ENCODE assay signal across 8 cellular contexts in the genomic region with DNA sequence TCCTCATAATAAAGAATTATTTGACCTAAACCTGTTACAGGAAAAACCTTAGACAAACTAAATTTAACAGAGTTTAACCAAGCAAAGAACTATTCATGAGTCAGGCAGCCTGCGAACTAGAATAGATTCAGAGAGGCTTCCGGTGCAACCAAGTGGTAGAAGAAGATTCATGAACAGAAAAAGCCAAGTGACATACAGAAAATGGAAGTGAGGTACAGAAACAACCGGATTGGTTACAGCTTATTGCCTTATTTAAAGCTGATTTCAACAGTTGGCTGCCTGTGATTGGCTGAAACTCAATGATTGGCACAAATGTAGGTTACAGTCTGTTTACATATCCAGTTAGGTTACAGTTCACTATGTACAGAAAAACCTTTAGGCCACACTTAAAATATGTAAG. TPM values are rescaled to one million over a fixed set of nuclear protein-coding genes. Genes with fewer than 3 reads are reported as not detected.
DNase-seq lines count a peak whose midpoint lies in the region; ATAC-seq and TF ChIP-seq lines count a peak whose summit lies in the region.

No MANE protein-coding gene starts in this region.

- H3K4me3 ChIP-seq in AG04450 (ENCODE audit: low read depth, low read length) (no peak overlapping the region), esophagus squamous epithelium (no peak overlapping the region)

- H3K9me3 ChIP-seq in AG04450 (ENCODE audit: control insufficient read depth, insufficient read depth, low read length) (peaks cover 3% of the 10 kb centered on the region; the same call in 1 of the 2 replicates), esophagus squamous epithelium (no peaks in the 10 kb centered on the region)

- H3K36me3 ChIP-seq in esophagus squamous epithelium: no peaks in the 10 kb centered on the region

- intact Hi-C loops in sciatic nerve (cut with DNase I): no loop called here
- intact Hi-C loops in esophagus squamous epithelium (cut with DNase I): no loop called here

- TF ChIP-seq POLR2A in esophagus squamous epithelium (IDR thresholded peaks at IDR 0.05): no peak

- 67 to 81% methylated on average over 3 of the region's 3 CpGs for WGBS in esophagus squamous epithelium, 2 donors

- CTCF ChIA-PET in AG04450 (lab: Charles Lee): no interaction called here

- DNase-seq in AG04450 (ENCODE audit: low read depth, low spot score) (no peak), RPMI7951 (ENCODE audit: low read depth) (peak; percentile 21), sciatic nerve (ENCODE audit: low spot score) (no peak), Kasumi-1 (lab: John Stamatoyannopoulos, UW) (no peak), esophagus squamous epithelium (lab: John Stamatoyannopoulos, UW) (no peak)
- DNase-seq in activated T-cell treated with anti-CD3 and anti-CD28 coated beads, Interleukin-2, amount 50 U/mL, for 48 hours: no peak

- H3K27ac ChIP-seq in AG04450 (ENCODE audit: low read depth, low read length) (peak overlapping the region; percentile 11), esophagus squamous epithelium (no peak overlapping the region)

- ATAC-seq in GM19395 (IDR thresholded peaks at IDR 0.05; ENCODE audit: unreplicated experiment) (peak; percentile 67), HG03060 (IDR thresholded peaks at IDR 0.05; ENCODE audit: low read depth, unreplicated experiment) (peak; percentile 79), sciatic nerve (no peak)

- H3K27me3 ChIP-seq in AG04450 (ENCODE audit: control insufficient read depth, insufficient read depth, low read length) (peaks cover 39% of the 10 kb centered on the region), esophagus squamous epithelium (no peaks in the 10 kb centered on the region)

- H3K4me1 ChIP-seq in esophagus squamous epithelium: no peaks in the 10 kb centered on the region

- POLR2A ChIA-PET in AG04450 (lab: Yijun Ruan, JAX): interaction anchor here (1.4 kb wide), 1 partner anchor 92 kb away, joined by 3 read pairs; no protein-coding TSS in a partner anchor

- TF ChIP-seq CTCF in AG04450 (IDR thresholded peaks at IDR 0.05; ENCODE audit: low read depth, low read length) (no peak), esophagus squamous epithelium (IDR thresholded peaks at IDR 0.05) (no peak)

RNA-seq across cellular contexts. Expression of a gene that starts 10.1 kb away (rescaled TPM):
- polyA plus RNA-seq in AG04450 (2011; rRNA removed): 0.09 and 0.11 TPM in 2 replicates
- 0.13 and 0.14 TPM in 2 replicates for polyA minus RNA-seq in AG04450 (2011; rRNA and poly(A)+ RNA removed)
- total RNA-seq in RPMI7951 (2014; rRNA removed; shearing (Covaris generic)): 0.60 and 2.0 TPM in 2 replicates
- total RNA-seq in sciatic nerve: 1.7 TPM
- total RNA-seq in esophagus squamous epithelium: 1 to 10 TPM; 1.1 to 3.0 (median 1.6) TPM
